In the genomic region with DNA sequence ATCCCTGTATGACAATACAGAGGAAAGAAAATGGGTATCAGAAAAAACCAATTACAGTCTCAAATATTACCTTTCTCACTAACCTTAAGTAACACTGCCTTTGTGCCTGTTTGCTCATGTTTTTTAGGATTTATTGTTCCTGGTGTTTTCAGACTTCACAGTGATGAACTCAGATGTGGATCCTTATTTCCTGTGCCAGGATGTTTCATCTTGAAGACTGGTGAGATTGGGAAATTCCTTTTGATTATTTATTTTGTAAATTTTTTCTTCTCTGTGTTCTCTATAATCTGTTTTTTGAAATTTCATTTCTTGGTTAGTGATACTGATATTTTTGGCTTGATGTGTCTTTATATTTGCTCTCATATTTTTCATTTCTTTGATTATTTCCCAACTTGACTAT, we compare ENCODE assay signal across 19 cellular contexts.
DNase-seq lines count a peak whose midpoint lies in the region; ATAC-seq and TF ChIP-seq lines count a peak whose summit lies in the region.
"Had no signal": no experiment of that assay in that cellular context is flagged by ENCODE, and none has a peak within 500 bp of the region (broad histone marks: within the 10 kb centered on the region; RNA-seq: fewer than 3 reads in every experiment).

No MANE protein-coding gene starts in this region.

- H3K4me3 ChIP-seq in breast epithelium = no peak overlapping the region
- H3K4me3 ChIP-seq: A549; BLaER1 treated with 17β-estradiol and CSF1 and Interleukin-3, amounts not matched to agents 10 nM and 100 nM had no signal

- no peaks in the 10 kb centered on the region for H3K27me3 ChIP-seq in breast epithelium
- H3K27me3 ChIP-seq: BLaER1 treated with 17β-estradiol and CSF1 and Interleukin-3, amounts not matched to agents 10 nM and 100 nM had no signal

- H3K9me3 ChIP-seq in breast epithelium = no peaks in the 10 kb centered on the region
- H3K9me3 ChIP-seq: A549; BLaER1 treated with 17β-estradiol and CSF1 and Interleukin-3, amounts not matched to agents 10 nM and 100 nM; Caco-2 had no signal

- POLR2A ChIA-PET in MCF 10A (lab: Yijun Ruan, JAX) = no interaction called here

- peaks cover 42% of the 10 kb centered on the region for H3K27me3 Mint-ChIP-seq in MCF 10A (ENCODE audit: insufficient read depth, unreplicated experiment)
- H3K27me3 Mint-ChIP-seq: B cell; CD4-positive, alpha-beta T cell had no signal

- H3K27ac ChIP-seq in breast epithelium = no peak overlapping the region
- H3K27ac ChIP-seq: 22Rv1; A549; BLaER1 treated with 17β-estradiol and CSF1 and Interleukin-3, amounts not matched to agents 10 nM and 100 nM; C4-2B had no signal

- no peak overlapping the region for H3K27ac Mint-ChIP-seq in MCF 10A (ENCODE audit: low read depth, unreplicated experiment)
- H3K27ac Mint-ChIP-seq: B cell; CD4-positive, alpha-beta T cell; CD8-positive, alpha-beta T cell had no signal

- no peak overlapping the region for H3K4me3 Mint-ChIP-seq in MCF 10A (ENCODE audit: unreplicated experiment)
- H3K4me3 Mint-ChIP-seq: B cell; CD4-positive, alpha-beta T cell; CD8-positive, alpha-beta T cell had no signal

- TF ChIP-seq POLR2A in breast epithelium (IDR thresholded peaks at IDR 0.05) = no peak

- H3K9me3 Mint-ChIP-seq in MCF 10A (ENCODE audit: unreplicated experiment) = no peaks in the 10 kb centered on the region
- H3K9me3 Mint-ChIP-seq: CD4-positive, alpha-beta T cell; CD8-positive, alpha-beta T cell had no signal

- CTCF ChIA-PET in MCF 10A (lab: Yijun Ruan, JAX) = no interaction called here

- no peaks in the 10 kb centered on the region for H3K36me3 ChIP-seq in breast epithelium
- H3K36me3 ChIP-seq: BLaER1 treated with 17β-estradiol and CSF1 and Interleukin-3, amounts not matched to agents 10 nM and 100 nM had no signal

- DNase-seq in MCF 10A (ENCODE audit: unreplicated experiment) = peak; percentile 5
- DNase-seq in breast epithelium (ENCODE audit: low spot score in 2 of 2) = no peak
- peak; percentile 58 for DNase-seq in fibroblast of gingiva (ENCODE audit: low read depth)
- no peak for DNase-seq in sciatic nerve (ENCODE audit: low spot score)
- DNase-seq in pons (ENCODE audit: low spot score) = no peak
- no peak for DNase-seq in activated CD8-positive, alpha-beta memory T cell treated with anti-CD3 and anti-CD28 coated beads, Interleukin-2, amount 50 U/mL, for 4 hours
- DNase-seq in activated CD8-positive, alpha-beta memory T cell treated with anti-CD3 and anti-CD28 coated beads for 24 hours = no peak
- DNase-seq: AML-193; Caco-2; Calu3; CD4-positive, alpha-beta T cell; CD8-positive, alpha-beta T cell; DMS79 treated with DMSO at 0.1 percent for 48 hours; GF-D8 had no signal

- peak; percentile 71 for ATAC-seq in sciatic nerve
- ATAC-seq: A549; CD8-positive, alpha-beta T cell had no signal

- no TSS peak for BruUV-seq in MCF 10A (replicated peaks; lab: Mats Ljungman, UMichigan)

- intact Hi-C loops in MCF 10A (cut with micrococcal nuclease) (no loop called here), breast epithelium (cut with DNase I; ENCODE audit: low total_unique reads) (no loop called here), sciatic nerve (cut with DNase I) (no loop called here)

- no peaks in the 10 kb centered on the region for H3K36me3 Mint-ChIP-seq in MCF 10A (ENCODE audit: insufficient read depth, unreplicated experiment)
- H3K36me3 Mint-ChIP-seq: CD8-positive, alpha-beta T cell had no signal

- TF ChIP-seq CTCF in MCF 10A (IDR thresholded peaks at IDR 0.05; ENCODE audit: unreplicated experiment) = no peak
- TF ChIP-seq CTCF in breast epithelium (IDR thresholded peaks at IDR 0.05) = no peak

- no peaks in the 10 kb centered on the region for H3K4me1 Mint-ChIP-seq in MCF 10A (ENCODE audit: insufficient read depth, unreplicated experiment)
- H3K4me1 Mint-ChIP-seq: B cell had no signal

- no peaks in the 10 kb centered on the region for H3K4me1 ChIP-seq in breast epithelium
- H3K4me1 ChIP-seq: A549, Caco-2 had no signal

Comparison
In these comparisons a context has a peak if more than half of its experiments do, and no peak if none do; other contexts are left out.
1. DNase-seq: peak in MCF 10A (single experiment) and fibroblast of gingiva (single experiment); none in breast epithelium (0 of 2), sciatic nerve (single experiment), pons (single experiment), activated CD8-positive, alpha-beta memory T cell treated with anti-CD3 and anti-CD28 coated beads, Interleukin-2, amount 50 U/mL, for 4 hours (single experiment) and activated CD8-positive, alpha-beta memory T cell treated with anti-CD3 and anti-CD28 coated beads for 24 hours (single experiment).